Comparison of ENCODE assay signal across 8 cellular contexts in genomic region chr12:116687888-116688287, GRCh38. TPM values are rescaled to one million over a fixed set of nuclear protein-coding genes. Genes with fewer than 3 reads are reported as not detected.
DNase-seq lines count a peak whose midpoint lies in the region; ATAC-seq, FAIRE-seq and TF ChIP-seq lines count a peak whose summit lies in the region.

No MANE protein-coding gene starts in this region.

- no peaks in the 10 kb centered on the region for H3K36me3 ChIP-seq in kidney (ENCODE audit: control insufficient read depth in 1 of 2, insufficient read depth in 2 of 2, low read length in 2 of 2)

- no peak overlapping the region for H3K9ac ChIP-seq in kidney (ENCODE audit: low read length in 2 of 2)

- TF ChIP-seq CTCF in kidney (IDR thresholded peaks at IDR 0.05; ENCODE audit: borderline replicate concordance, extremely low read depth, insufficient read depth) = peak; percentile 32

- H3K4me3 Mint-ChIP-seq in stimulated activated naive CD8-positive, alpha-beta T cell treated with anti-CD3 and anti-CD28 coated beads, Interleukin-15, amount 100 ng/mL, for 72 hours = no peak overlapping the region

- no peaks in the 10 kb centered on the region for H3K4me1 Mint-ChIP-seq in stimulated activated naive CD8-positive, alpha-beta T cell treated with anti-CD3 and anti-CD28 coated beads, Interleukin-15, amount 100 ng/mL, for 72 hours

- H3K9me3 Mint-ChIP-seq in activated naive CD4-positive, alpha-beta T cell treated with anti-CD3 and anti-CD28 coated beads, Interleukin-2, amount 50 U/mL, for 72 hours = peaks cover 0 to 5% of the 10 kb centered on the region in 2 donors
- H3K9me3 Mint-ChIP-seq in stimulated activated naive CD8-positive, alpha-beta T cell treated with anti-CD3 and anti-CD28 coated beads, Interleukin-15, amount 100 ng/mL, for 72 hours = no peaks in the 10 kb centered on the region

- H3K4me3 ChIP-seq in kidney (ENCODE audit: low read length in 2 of 2) = no peak overlapping the region

- H3K9me3 ChIP-seq in kidney (ENCODE audit: control insufficient read depth in 1 of 2, low read length in 2 of 2) = no peaks in the 10 kb centered on the region

- H3K27ac Mint-ChIP-seq in activated naive CD4-positive, alpha-beta T cell treated with anti-CD3 and anti-CD28 coated beads, Interleukin-2, amount 50 U/mL, for 72 hours = no peak overlapping the region
- no peak overlapping the region for H3K27ac Mint-ChIP-seq in stimulated activated naive CD8-positive, alpha-beta T cell treated with anti-CD3 and anti-CD28 coated beads, Interleukin-15, amount 100 ng/mL, for 72 hours

- no peaks in the 10 kb centered on the region for H3K36me3 Mint-ChIP-seq in activated naive CD4-positive, alpha-beta T cell treated with anti-CD3 and anti-CD28 coated beads, Interleukin-2, amount 50 U/mL, for 72 hours

- peaks cover 9% of the 10 kb centered on the region for H3K27me3 Mint-ChIP-seq in stimulated activated naive CD8-positive, alpha-beta T cell treated with anti-CD3 and anti-CD28 coated beads, Interleukin-15, amount 100 ng/mL, for 72 hours

- DNase-seq in NCI-H2227 (lab: John Stamatoyannopoulos, UW; ENCODE audit: unreplicated experiment) (peak; percentile 17), NCI-H2227 treated with DMSO at 0.1 percent for 48 hours (lab: John Stamatoyannopoulos, UW) (no peak), NAMALWA (ENCODE audit: low spot score) (peak; percentile 78), kidney (peak; percentile 79), NCI-H1092 (lab: John Stamatoyannopoulos, UW) (no peak), substantia nigra (lab: John Stamatoyannopoulos, UW) (no peak)
- peak in 1 of 2 donors; percentile 31 for DNase-seq in activated naive CD4-positive, alpha-beta T cell treated with anti-CD3 and anti-CD28 coated beads, Interleukin-2, amount 50 U/mL, for 72 hours (ENCODE audit: low spot score in 2 of 2)
- peak in 1 of 2 donors; percentile 29 for DNase-seq in stimulated activated naive CD8-positive, alpha-beta T cell treated with anti-CD3 and anti-CD28 coated beads, Interleukin-15, amount 100 ng/mL, for 72 hours

- FAIRE-seq in kidney (lab: Jason Lieb, UNC) = no peak

- no peak overlapping the region for H3K27ac ChIP-seq in kidney (ENCODE audit: low read depth in 2 of 2, low read length in 2 of 2)
- H3K27ac ChIP-seq in substantia nigra (ENCODE audit: low read depth, low read length, poor library complexity, severe bottlenecking) = no peak overlapping the region

- intact Hi-C loops in kidney (cut with DNase I) = no loop called here

- no peaks in the 10 kb centered on the region for H3K4me1 ChIP-seq in kidney (ENCODE audit: control insufficient read depth in 1 of 2, insufficient read depth in 1 of 2, low read depth in 1 of 2, low read length in 2 of 2)

- peak; percentile 66 to 73 for ATAC-seq in activated naive CD4-positive, alpha-beta T cell treated with anti-CD3 and anti-CD28 coated beads, Interleukin-2, amount 50 U/mL, for 72 hours
- peak; percentile 64 for ATAC-seq in stimulated activated naive CD8-positive, alpha-beta T cell treated with anti-CD3 and anti-CD28 coated beads, Interleukin-15, amount 100 ng/mL, for 72 hours

RNA-seq across cellular contexts. Expression of gene SPRING1, which starts 50.0 kb away (rescaled TPM):
- 10 to 100 TPM; 20.2 to 32.4 TPM for total RNA-seq in activated naive CD4-positive, alpha-beta T cell treated with anti-CD3 and anti-CD28 coated beads, Interleukin-2, amount 50 U/mL, for 72 hours
- total RNA-seq in kidney = 49.4 TPM
- polyA plus RNA-seq in kidney (ENCODE audit: insufficient read depth, low read depth, low replicate concordance) = 45.3 TPM

RNA-seq across cellular contexts. Expression of gene RNFT2, which starts 50.2 kb away (rescaled TPM):
- total RNA-seq in activated naive CD4-positive, alpha-beta T cell treated with anti-CD3 and anti-CD28 coated beads, Interleukin-2, amount 50 U/mL, for 72 hours = 10 to 100 TPM; 14.9 to 25.5 TPM
- total RNA-seq in kidney = 6.8 TPM
- 4.3 TPM for polyA plus RNA-seq in kidney (ENCODE audit: insufficient read depth, low read depth, low replicate concordance)

Comparison
In these comparisons a context has a peak if more than half of its experiments do, and no peak if none do; other contexts are left out.
1. DNase-seq: peak in NCI-H2227 (single experiment), NAMALWA (single experiment) and kidney (single experiment); none in NCI-H2227 treated with DMSO at 0.1 percent for 48 hours (single experiment), NCI-H1092 (single experiment) and substantia nigra (0 of 49).